1 cellular context compared by ENCODE assay signal in the genomic region with DNA sequence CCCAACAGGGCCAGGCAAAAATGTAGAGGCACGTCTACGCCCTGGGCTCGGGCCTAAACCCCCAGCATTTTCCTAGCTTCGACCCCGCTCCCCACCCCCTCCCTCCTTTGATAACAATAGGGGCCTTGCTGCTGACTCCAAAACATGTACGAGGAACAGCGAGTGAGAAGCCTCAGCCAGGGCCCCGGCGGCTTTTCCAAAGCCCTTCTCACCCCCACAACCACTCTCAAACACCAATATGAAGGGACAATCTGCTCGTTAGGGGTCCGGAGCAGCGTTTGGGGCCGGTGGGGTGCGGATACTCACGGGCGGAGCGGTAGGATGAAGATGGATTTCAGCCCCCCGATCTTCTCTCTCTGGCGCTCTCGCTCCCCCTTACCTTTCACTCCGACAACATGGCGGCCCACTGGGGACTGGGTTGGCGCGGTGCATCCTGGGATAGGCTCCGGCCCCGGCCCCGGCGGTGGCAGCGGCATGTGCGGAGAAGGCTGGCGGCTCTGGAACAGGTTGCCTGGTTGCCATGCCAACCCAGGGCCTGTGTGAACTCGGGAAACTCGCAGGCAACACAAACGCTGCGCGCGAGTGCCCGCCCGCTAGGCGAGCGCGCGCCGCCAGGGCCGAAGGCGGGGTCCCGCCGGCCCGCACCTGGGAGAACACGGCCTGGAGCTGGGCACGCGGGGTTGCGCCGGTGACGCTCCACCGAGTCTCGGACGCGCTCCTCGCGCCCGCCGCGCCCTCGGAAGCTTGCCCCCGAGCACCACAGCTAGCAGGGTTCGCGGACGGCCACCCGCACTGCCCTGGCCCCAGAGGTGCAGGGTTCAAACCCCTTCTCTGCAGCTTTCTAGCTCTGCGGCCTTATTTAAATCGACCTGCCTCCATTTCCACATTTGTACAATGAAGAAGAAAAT.
TF ChIP-seq lines count a peak whose summit lies in the region.

TSS of gene PUM1 (minus strand) at position 408 of the 908 bp plus-strand sequence. CDS start 6,151 bp downstream, outside the sequence.

TF ChIP-seq in K562, 482 proteins besides CTCF, POLR2A, EP300 and RAD21 (continued from another document):
- TF ChIP-seq, protein P1, sequence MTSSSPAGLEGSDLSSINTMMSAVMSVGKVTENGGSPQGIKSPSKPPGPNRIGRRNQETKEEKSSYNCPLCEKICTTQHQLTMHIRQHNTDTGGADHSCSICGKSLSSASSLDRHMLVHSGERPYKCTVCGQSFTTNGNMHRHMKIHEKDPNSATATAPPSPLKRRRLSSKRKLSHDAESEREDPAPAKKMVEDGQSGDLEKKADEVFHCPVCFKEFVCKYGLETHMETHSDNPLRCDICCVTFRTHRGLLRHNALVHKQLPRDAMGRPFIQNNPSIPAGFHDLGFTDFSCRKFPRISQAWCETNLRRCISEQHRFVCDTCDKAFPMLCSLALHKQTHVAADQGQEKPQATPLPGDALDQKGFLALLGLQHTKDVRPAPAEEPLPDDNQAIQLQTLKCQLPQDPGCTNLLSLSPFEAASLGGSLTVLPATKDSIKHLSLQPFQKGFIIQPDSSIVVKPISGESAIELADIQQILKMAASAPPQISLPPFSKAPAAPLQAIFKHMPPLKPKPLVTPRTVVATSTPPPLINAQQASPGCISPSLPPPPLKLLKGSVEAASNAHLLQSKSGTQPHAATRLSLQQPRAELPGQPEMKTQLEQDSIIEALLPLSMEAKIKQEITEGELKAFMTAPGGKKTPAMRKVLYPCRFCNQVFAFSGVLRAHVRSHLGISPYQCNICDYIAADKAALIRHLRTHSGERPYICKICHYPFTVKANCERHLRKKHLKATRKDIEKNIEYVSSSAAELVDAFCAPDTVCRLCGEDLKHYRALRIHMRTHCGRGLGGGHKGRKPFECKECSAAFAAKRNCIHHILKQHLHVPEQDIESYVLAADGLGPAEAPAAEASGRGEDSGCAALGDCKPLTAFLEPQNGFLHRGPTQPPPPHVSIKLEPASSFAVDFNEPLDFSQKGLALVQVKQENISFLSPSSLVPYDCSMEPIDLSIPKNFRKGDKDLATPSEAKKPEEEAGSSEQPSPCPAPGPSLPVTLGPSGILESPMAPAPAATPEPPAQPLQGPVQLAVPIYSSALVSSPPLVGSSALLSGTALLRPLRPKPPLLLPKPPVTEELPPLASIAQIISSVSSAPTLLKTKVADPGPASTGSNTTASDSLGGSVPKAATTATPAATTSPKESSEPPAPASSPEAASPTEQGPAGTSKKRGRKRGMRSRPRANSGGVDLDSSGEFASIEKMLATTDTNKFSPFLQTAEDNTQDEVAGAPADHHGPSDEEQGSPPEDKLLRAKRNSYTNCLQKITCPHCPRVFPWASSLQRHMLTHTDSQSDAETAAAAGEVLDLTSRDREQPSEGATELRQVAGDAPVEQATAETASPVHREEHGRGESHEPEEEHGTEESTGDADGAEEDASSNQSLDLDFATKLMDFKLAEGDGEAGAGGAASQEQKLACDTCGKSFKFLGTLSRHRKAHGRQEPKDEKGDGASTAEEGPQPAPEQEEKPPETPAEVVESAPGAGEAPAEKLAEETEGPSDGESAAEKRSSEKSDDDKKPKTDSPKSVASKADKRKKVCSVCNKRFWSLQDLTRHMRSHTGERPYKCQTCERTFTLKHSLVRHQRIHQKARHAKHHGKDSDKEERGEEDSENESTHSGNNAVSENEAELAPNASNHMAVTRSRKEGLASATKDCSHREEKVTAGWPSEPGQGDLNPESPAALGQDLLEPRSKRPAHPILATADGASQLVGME (CRISPR knock-in tag; IDR thresholded peaks at IDR 0.05) = no peak; the same call in 1 of the 2 replicates
- no peak for TF ChIP-seq DDX20 (tag; IDR thresholded peaks at IDR 0.05; ENCODE audit: low read depth)
- 0 out of 2 replicates have a peak, but pooled peaks have one; percentile 30 for TF ChIP-seq EHMT2 (IDR thresholded peaks at IDR 0.05)
- TF ChIP-seq EGR1 (conservative IDR thresholded peaks at IDR 0.05) = no peak
- no peak for TF ChIP-seq TGIF2 (CRISPR knock-in tag; IDR thresholded peaks at IDR 0.05)
- no peak for TF ChIP-seq MCM5 (IDR thresholded peaks at IDR 0.05; ENCODE audit: low read depth)
- peak; percentile 91 to 92 for TF ChIP-seq NRF1 (conservative IDR thresholded peaks at IDR 0.05 in 1 of 2, IDR thresholded peaks at IDR 0.05 in 1 of 2)
- TF ChIP-seq ZNF561 (CRISPR knock-in tag; conservative IDR thresholded peaks at IDR 0.05) = no peak
- peak; percentile 45 for TF ChIP-seq CHD2 (IDR thresholded peaks at IDR 0.05; ENCODE audit: low read depth, low read length)
- TF ChIP-seq, protein P2, sequence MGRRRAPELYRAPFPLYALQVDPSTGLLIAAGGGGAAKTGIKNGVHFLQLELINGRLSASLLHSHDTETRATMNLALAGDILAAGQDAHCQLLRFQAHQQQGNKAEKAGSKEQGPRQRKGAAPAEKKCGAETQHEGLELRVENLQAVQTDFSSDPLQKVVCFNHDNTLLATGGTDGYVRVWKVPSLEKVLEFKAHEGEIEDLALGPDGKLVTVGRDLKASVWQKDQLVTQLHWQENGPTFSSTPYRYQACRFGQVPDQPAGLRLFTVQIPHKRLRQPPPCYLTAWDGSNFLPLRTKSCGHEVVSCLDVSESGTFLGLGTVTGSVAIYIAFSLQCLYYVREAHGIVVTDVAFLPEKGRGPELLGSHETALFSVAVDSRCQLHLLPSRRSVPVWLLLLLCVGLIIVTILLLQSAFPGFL (CRISPR knock-in tag; IDR thresholded peaks at IDR 0.05) = peak; percentile 66; the same call in 1 of the 2 replicates
- no peak for TF ChIP-seq ELF1 (tag; IDR thresholded peaks at IDR 0.05)
- TF ChIP-seq SOX6 (IDR thresholded peaks at IDR 0.05) = peak; percentile 74
- TF ChIP-seq ZNF644 (tag; IDR thresholded peaks at IDR 0.05; ENCODE audit: low read depth) = no peak
- peak; percentile 88 for TF ChIP-seq NBN (IDR thresholded peaks at IDR 0.05; ENCODE audit: low read depth)
- no peak for TF ChIP-seq TFAM (CRISPR knock-in tag; conservative IDR thresholded peaks at IDR 0.05)
- TF ChIP-seq ZNF324 (CRISPR knock-in tag; IDR thresholded peaks at IDR 0.05) = peak; percentile 66; the same call in 1 of the 2 replicates
- no peak; the same call in 1 of the 2 replicates for TF ChIP-seq AFF4 (CRISPR knock-in tag; IDR thresholded peaks at IDR 0.05)
- peak in 1 of 2 experiments; percentile 81; a peak in 1 of 4 replicates for TF ChIP-seq TEAD1 (CRISPR knock-in tag; IDR thresholded peaks at IDR 0.05)
- peak; percentile 43 to 68; a peak in 3 of 4 replicates for TF ChIP-seq TBL1XR1 (IDR thresholded peaks at IDR 0.05; ENCODE audit: low read length in 2 of 2)
- TF ChIP-seq NCOA1 (IDR thresholded peaks at IDR 0.05; ENCODE audit: low read depth) = no peak
- no peak for TF ChIP-seq ZSCAN32 (CRISPR knock-in tag; IDR thresholded peaks at IDR 0.05)
- peak; percentile 91 for TF ChIP-seq ZNF668 (CRISPR knock-in tag; IDR thresholded peaks at IDR 0.05)
